5 cellular contexts compared by ENCODE assay signal in genomic region chr14:21225164-21225563, GRCh38. TPM values are rescaled to one million over a fixed set of nuclear protein-coding genes. Genes with fewer than 3 reads are reported as not detected.
"Had no signal": no experiment of that assay in that cellular context is flagged by ENCODE, and none has a peak within 500 bp of the region (broad histone marks: within the 10 kb centered on the region; RNA-seq: fewer than 3 reads in every experiment).

No MANE protein-coding gene starts in this region.

RNA-seq across cellular contexts. Expression of gene RPGRIP1, which starts 54.7 kb away (rescaled TPM):
- total RNA-seq: esophagus mucosa, gastrocnemius medialis, glomerular endothelial cell, osteocyte, smooth muscle cell had no signal
- polyA plus RNA-seq: smooth muscle cell had no signal
